In the genomic region with DNA sequence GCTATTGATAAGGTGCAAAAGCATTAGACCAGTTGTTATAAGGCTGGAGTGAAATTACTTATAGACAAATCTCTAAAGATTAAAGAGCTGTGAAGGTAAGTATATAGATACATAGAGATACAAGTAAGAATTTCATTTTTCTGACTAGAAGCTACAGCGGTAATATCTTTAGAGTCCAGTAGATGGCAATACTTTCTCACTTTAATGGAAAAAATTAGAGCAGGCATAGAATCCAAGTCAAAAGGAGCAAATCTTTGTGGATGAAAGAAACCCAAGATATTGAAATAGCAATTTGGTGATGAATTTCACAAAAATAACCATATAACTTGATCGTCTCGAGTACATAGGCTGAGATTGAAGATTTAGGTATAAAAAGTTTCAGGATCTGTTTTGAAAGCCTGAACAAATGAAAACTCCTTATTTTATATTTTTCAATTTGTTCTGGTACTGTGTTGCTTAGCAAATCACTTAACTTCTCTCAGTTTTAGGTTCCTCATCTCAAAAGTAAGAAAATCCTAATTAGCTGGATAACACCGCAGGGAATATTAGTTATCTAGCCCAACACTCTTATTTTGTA, we compare ENCODE assay signal across 8 cellular contexts.
A peak's percentile ranks its signal among the peaks of the same experiment; 100 is the strongest.
DNase-seq lines count a peak whose midpoint lies in the region; ATAC-seq and TF ChIP-seq lines count a peak whose summit lies in the region.

No MANE protein-coding gene starts in this region.

- peak; percentile 46 for ATAC-seq in CD8-positive, alpha-beta T cell
- ATAC-seq in effector memory CD8-positive, alpha-beta T cell (replicated peaks): no peak
- ATAC-seq in GM19395 (IDR thresholded peaks at IDR 0.05; ENCODE audit: unreplicated experiment): no peak

- H3K9ac ChIP-seq in NT2/D1 (ENCODE audit: insufficient read length, low read depth): no peak overlapping the region

- no peaks in the 10 kb centered on the region for H3K9me3 Mint-ChIP-seq in CD8-positive, alpha-beta T cell
- H3K9me3 Mint-ChIP-seq in effector memory CD8-positive, alpha-beta T cell: no peaks in the 10 kb centered on the region

- no peaks in the 10 kb centered on the region for H3K27me3 ChIP-seq in CD8-positive, alpha-beta T cell (ENCODE audit: insufficient read depth, low read length)
- H3K27me3 ChIP-seq in HL-60 (ENCODE audit: insufficient read depth, poor library complexity, severe bottlenecking): no peaks in the 10 kb centered on the region
- H3K27me3 ChIP-seq in NT2/D1 (ENCODE audit: insufficient read depth, insufficient read length): no peaks in the 10 kb centered on the region

- no peak overlapping the region for H3K4me3 Mint-ChIP-seq in CD8-positive, alpha-beta T cell
- no peak overlapping the region for H3K4me3 Mint-ChIP-seq in effector memory CD8-positive, alpha-beta T cell

- H3K4me1 Mint-ChIP-seq in CD8-positive, alpha-beta T cell (ENCODE audit: low read depth): peaks cover 1% of the 10 kb centered on the region
- H3K4me1 Mint-ChIP-seq in effector memory CD8-positive, alpha-beta T cell (ENCODE audit: low read depth in 2 of 2): peaks cover 0 to 8% of the 10 kb centered on the region in 2 donors

- intact Hi-C loops in CD8-positive, alpha-beta T cell (cut with DNase I, micrococcal nuclease): loop anchor here (1.0 to 10.0 kb wide), 4 partner anchors 255 to 788 kb away; no protein-coding TSS in a partner anchor

- DNase-seq in CD8-positive, alpha-beta T cell: no peak
- DNase-seq in HL-60 (ENCODE audit: low read depth in 1 of 2, low spot score in 1 of 2) (no peak), NT2/D1 (ENCODE audit: low read depth, low spot score) (peak; percentile 9), dedifferentiated amniotic fluid mesenchymal stem cell (ENCODE audit: extremely low spot score) (peak; percentile 61), middle frontal gyrus (ENCODE audit: extremely low spot score, low spot score) (peak; percentile 54), 8988T (no peak)
- DNase-seq in effector memory CD8-positive, alpha-beta T cell: no peak

- no peak overlapping the region for H3K27ac Mint-ChIP-seq in CD8-positive, alpha-beta T cell
- no peak overlapping the region for H3K27ac Mint-ChIP-seq in effector memory CD8-positive, alpha-beta T cell

- H3K4me3 ChIP-seq in CD8-positive, alpha-beta T cell (ENCODE audit: low read depth, low read length): no peak overlapping the region
- H3K4me3 ChIP-seq in HL-60 (replicated peaks; ENCODE audit: insufficient read depth, low read length) (no peak overlapping the region), NT2/D1 (ENCODE audit: insufficient read length, low read depth) (no peak overlapping the region)

- CTCF ChIA-PET in CD8-positive, alpha-beta T cell (lab: Charles Lee): interaction anchor here (0.6 to 13.5 kb wide), 16 partner anchors 9 to 422 kb away, joined by 3 to 115 read pairs (median 6); no protein-coding TSS in a partner anchor

- no peaks in the 10 kb centered on the region for H3K9me3 ChIP-seq in CD8-positive, alpha-beta T cell (ENCODE audit: low read length)
- no peaks in the 10 kb centered on the region for H3K9me3 ChIP-seq in NT2/D1 (ENCODE audit: insufficient read depth, low read length)

- H3K36me3 Mint-ChIP-seq in CD8-positive, alpha-beta T cell: peaks cover 16% of the 10 kb centered on the region
- peaks cover 6% of the 10 kb centered on the region for H3K36me3 Mint-ChIP-seq in effector memory CD8-positive, alpha-beta T cell (ENCODE audit: insufficient read depth)

- no peaks in the 10 kb centered on the region for H3K27me3 Mint-ChIP-seq in CD8-positive, alpha-beta T cell (ENCODE audit: low read depth)
- H3K27me3 Mint-ChIP-seq in effector memory CD8-positive, alpha-beta T cell: no peaks in the 10 kb centered on the region

- peak; percentile 85 for TF ChIP-seq CTCF in CD8-positive, alpha-beta T cell (IDR thresholded peaks at IDR 0.05)
- peak; percentile 51 for TF ChIP-seq CTCF in HL-60 (IDR thresholded peaks at IDR 0.05; ENCODE audit: insufficient read depth, low read length)

- POLR2A ChIA-PET in CD8-positive, alpha-beta T cell (lab: Charles Lee): interaction anchor here (0.6 kb wide), 1 partner anchor 255 kb away, joined by 3 read pairs; no protein-coding TSS in a partner anchor

- H3K4me1 ChIP-seq in CD8-positive, alpha-beta T cell (ENCODE audit: insufficient read depth, low read length): no peaks in the 10 kb centered on the region
- H3K4me1 ChIP-seq in NT2/D1 (ENCODE audit: insufficient read depth, insufficient read length): no peaks in the 10 kb centered on the region

- H3K36me3 ChIP-seq in CD8-positive, alpha-beta T cell (ENCODE audit: insufficient read depth, low read length): no peaks in the 10 kb centered on the region
- H3K36me3 ChIP-seq in NT2/D1 (ENCODE audit: insufficient read depth, insufficient read length, low read length): peaks cover 6% of the 10 kb centered on the region

- no peak overlapping the region for H3K27ac ChIP-seq in CD8-positive, alpha-beta T cell (ENCODE audit: low read depth, low read length)
- H3K27ac ChIP-seq in HL-60 (replicated peaks): no peak overlapping the region

Comparison
In these comparisons a context has a peak if more than half of its experiments do, and no peak if none do; other contexts are left out.
1. DNase-seq: peak in NT2/D1 (single experiment), dedifferentiated amniotic fluid mesenchymal stem cell (single experiment) and middle frontal gyrus (single experiment); none in CD8-positive, alpha-beta T cell (0 of 7), HL-60 (0 of 2), effector memory CD8-positive, alpha-beta T cell (0 of 3) and 8988T (single experiment).